10 cellular contexts compared by ENCODE assay signal in the genomic region with DNA sequence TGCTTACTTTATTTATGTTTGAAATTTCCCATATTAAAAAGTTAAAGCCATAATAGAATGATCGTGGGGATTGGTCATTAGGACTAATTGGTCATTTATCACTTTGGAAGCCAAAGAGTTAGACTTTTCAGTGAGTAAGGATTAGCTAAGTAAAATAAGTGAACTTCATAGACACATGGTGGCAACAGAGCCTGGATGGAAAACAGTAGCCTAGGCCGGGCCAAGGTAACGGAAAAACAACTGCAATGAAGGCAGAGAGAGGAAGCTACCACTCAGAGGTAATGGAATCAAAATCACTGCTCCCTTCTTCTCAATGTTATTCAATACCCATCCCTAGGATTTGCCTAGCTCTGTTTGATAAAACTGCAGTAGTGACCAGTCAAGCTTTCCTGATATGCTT. TPM values are rescaled to one million over a fixed set of nuclear protein-coding genes. Genes with fewer than 3 reads are reported as not detected.
"Had no signal": no experiment of that assay in that cellular context is flagged by ENCODE, and none has a peak within 500 bp of the region (broad histone marks: within the 10 kb centered on the region; RNA-seq: fewer than 3 reads in every experiment).

No MANE protein-coding gene starts in this region.

- ATAC-seq: GM23338, HCT116 had no signal

- DNase-seq: GOT3, H7, H9, HCEC 1CT, HFFc6 had no signal

- H3K4me2 ChIP-seq: GM23338 had no signal

- H3K4me1 ChIP-seq: HAP-1 had no signal

- H3K27ac Mint-ChIP-seq: GM23338, H9, HFFc6 had no signal

- H3K9me3 Mint-ChIP-seq: GM23338, H9, HFFc6 had no signal

- H3K4me3 ChIP-seq: GM23338, HAP-1 had no signal

- H3K36me3 ChIP-seq: HAP-1 had no signal

- H3K4me1 Mint-ChIP-seq: GM23338, H9 had no signal

- H2AFZ ChIP-seq: GM23338 had no signal

- H3K9me3 ChIP-seq: HAP-1 had no signal

- H3K4me3 Mint-ChIP-seq: GM23338, H9, HFFc6 had no signal

RNA-seq across cellular contexts. Expression of a gene that starts 4.1 kb away (rescaled TPM):
- total RNA-seq: GM23338, H1, H4, H7, H9, HFFc6 had no signal
- polyA plus RNA-seq: GM23338, H1 had no signal
